1 cellular context compared by ENCODE assay signal in the genomic region with DNA sequence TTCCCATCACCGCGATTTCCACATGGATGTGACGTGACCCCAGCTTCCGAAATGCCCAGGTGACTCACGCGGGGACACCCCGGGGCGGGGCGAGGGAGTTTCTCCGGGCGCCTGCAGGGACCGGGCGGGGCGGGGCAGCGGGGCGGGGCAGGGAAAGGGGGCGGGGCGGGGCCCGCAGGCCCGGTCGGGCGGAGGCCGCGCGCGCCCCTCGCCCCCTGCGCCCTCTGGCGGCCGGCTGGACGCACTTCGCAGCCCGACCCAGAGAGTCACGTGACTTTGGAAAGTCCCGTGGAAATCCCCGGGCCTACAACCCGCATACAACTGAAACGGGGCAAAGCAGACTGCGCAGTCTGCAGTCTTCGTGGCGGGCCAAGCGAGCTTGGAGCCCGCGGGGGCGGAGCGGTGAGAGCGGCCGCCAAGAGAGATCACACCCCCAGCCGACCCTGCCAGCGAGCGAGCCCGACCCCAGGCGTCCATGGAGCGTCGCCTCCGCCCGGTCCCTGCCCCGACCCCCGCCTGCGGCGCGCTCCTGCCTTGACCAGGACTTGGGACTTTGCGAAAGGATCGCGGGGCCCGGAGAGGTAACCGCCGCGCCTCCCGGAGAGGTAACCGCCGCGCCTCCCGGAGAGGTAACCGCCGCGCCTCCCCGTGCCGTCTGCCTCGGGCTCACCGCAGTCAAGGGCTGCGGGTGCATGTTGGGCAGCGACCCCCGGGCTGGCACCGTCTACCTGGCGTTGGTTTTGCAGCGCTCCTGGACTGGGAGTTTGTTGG.
A peak's percentile ranks its signal among the peaks of the same experiment; 100 is the strongest.
TF ChIP-seq lines count a peak whose summit lies in the region.

A gene (plus strand): TSS at position 346 of the 771 bp plus-strand sequence. CDS start 3,969 bp downstream, outside the sequence.

TF ChIP-seq in K562, 482 proteins besides CTCF, POLR2A, EP300 and RAD21 (continued from another document):
- TF ChIP-seq, protein P1, sequence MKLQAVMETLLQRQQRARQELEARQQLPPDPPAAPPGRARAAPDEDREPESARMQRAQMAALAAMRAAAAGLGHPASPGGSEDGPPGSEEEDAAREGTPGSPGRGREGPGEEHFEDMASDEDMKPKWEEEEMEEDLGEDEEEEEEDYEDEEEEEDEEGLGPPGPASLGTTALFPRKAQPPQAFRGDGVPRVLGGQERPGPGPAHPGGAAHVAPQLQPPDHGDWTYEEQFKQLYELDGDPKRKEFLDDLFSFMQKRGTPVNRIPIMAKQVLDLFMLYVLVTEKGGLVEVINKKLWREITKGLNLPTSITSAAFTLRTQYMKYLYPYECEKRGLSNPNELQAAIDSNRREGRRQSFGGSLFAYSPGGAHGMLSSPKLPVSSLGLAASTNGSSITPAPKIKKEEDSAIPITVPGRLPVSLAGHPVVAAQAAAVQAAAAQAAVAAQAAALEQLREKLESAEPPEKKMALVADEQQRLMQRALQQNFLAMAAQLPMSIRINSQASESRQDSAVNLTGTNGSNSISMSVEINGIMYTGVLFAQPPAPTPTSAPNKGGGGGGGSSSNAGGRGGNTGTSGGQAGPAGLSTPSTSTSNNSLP (IDR thresholded peaks at IDR 0.05; ENCODE audit: borderline replicate concordance, low read depth, low read length) = no peak
- TF ChIP-seq RBBP5 (IDR thresholded peaks at IDR 0.05; ENCODE audit: borderline replicate concordance, insufficient read depth, low read length, poor library complexity, severe bottlenecking) (peak; percentile 70), CXXC5 (CRISPR knock-in tag; IDR thresholded peaks at IDR 0.05) (peak; percentile 84)
- TF ChIP-seq, protein P2, sequence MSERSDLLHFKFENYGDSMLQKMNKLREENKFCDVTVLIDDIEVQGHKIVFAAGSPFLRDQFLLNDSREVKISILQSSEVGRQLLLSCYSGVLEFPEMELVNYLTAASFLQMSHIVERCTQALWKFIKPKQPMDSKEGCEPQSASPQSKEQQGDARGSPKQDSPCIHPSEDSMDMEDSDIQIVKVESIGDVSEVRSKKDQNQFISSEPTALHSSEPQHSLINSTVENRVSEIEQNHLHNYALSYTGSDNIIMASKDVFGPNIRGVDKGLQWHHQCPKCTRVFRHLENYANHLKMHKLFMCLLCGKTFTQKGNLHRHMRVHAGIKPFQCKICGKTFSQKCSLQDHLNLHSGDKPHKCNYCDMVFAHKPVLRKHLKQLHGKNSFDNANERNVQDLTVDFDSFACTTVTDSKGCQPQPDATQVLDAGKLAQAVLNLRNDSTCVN (CRISPR knock-in tag; IDR thresholded peaks at IDR 0.05) = no peak
- TF ChIP-seq, protein P3, sequence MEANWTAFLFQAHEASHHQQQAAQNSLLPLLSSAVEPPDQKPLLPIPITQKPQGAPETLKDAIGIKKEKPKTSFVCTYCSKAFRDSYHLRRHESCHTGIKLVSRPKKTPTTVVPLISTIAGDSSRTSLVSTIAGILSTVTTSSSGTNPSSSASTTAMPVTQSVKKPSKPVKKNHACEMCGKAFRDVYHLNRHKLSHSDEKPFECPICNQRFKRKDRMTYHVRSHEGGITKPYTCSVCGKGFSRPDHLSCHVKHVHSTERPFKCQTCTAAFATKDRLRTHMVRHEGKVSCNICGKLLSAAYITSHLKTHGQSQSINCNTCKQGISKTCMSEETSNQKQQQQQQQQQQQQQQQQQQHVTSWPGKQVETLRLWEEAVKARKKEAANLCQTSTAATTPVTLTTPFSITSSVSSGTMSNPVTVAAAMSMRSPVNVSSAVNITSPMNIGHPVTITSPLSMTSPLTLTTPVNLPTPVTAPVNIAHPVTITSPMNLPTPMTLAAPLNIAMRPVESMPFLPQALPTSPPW (CRISPR knock-in tag; IDR thresholded peaks at IDR 0.05) = peak; percentile 96
